Comparison of ENCODE assay signal across 22 cellular contexts in genomic region chr6:89842228-89842627, GRCh38. TPM values are rescaled to one million over a fixed set of nuclear protein-coding genes. Genes with fewer than 3 reads are reported as not detected.
DNase-seq lines count a peak whose midpoint lies in the region; ATAC-seq and TF ChIP-seq lines count a peak whose summit lies in the region.
"Had no signal": no experiment of that assay in that cellular context is flagged by ENCODE, and none has a peak within 500 bp of the region (broad histone marks: within the 10 kb centered on the region; RNA-seq: fewer than 3 reads in every experiment).

No MANE protein-coding gene starts in this region.

- POLR2A ChIA-PET in CD4-positive, alpha-beta T cell (lab: Charles Lee) = no interaction called here

- H3K27ac Mint-ChIP-seq in CD4-positive, alpha-beta T cell = peak overlapping the region; percentile 45
- H3K27ac Mint-ChIP-seq: activated B cell treated with CpG ODN at 0.5 μM for 24 hours; activated CD8-positive, alpha-beta T cell treated with anti-CD3 and anti-CD28 coated beads for 36 hours had no signal

- no peak for ATAC-seq in CD4-positive, alpha-beta T cell (ENCODE audit: poor library complexity)
- no peak for ATAC-seq in HG02588 (IDR thresholded peaks at IDR 0.05; ENCODE audit: unreplicated experiment)
- no peak for ATAC-seq in GM21576 (IDR thresholded peaks at IDR 0.05; ENCODE audit: unreplicated experiment)
- ATAC-seq in GM18858 (IDR thresholded peaks at IDR 0.05; ENCODE audit: unreplicated experiment) = no peak
- ATAC-seq: activated CD8-positive, alpha-beta T cell treated with anti-CD3 and anti-CD28 coated beads for 36 hours; right cardiac atrium had no signal

- CTCF ChIA-PET in CD4-positive, alpha-beta T cell (lab: Charles Lee) = no interaction called here

- no peak overlapping the region for H3K27ac ChIP-seq in CD4-positive, alpha-beta T cell (ENCODE audit: low read depth, low read length)
- H3K27ac ChIP-seq: esophagus squamous epithelium had no signal

- no peak overlapping the region for H3K4me3 Mint-ChIP-seq in CD4-positive, alpha-beta T cell
- H3K4me3 Mint-ChIP-seq: activated B cell treated with CpG ODN at 0.5 μM for 24 hours; activated CD8-positive, alpha-beta T cell treated with anti-CD3 and anti-CD28 coated beads for 36 hours had no signal

- no peaks in the 10 kb centered on the region for H3K9me3 ChIP-seq in CD4-positive, alpha-beta T cell (ENCODE audit: control insufficient read depth, low read length)
- H3K9me3 ChIP-seq: esophagus squamous epithelium had no signal

- H3K4me1 Mint-ChIP-seq in CD4-positive, alpha-beta T cell (ENCODE audit: low read depth) = peaks cover 46% of the 10 kb centered on the region

- peaks cover 39% of the 10 kb centered on the region for H3K36me3 Mint-ChIP-seq in CD4-positive, alpha-beta T cell (ENCODE audit: low read depth)

- no peaks in the 10 kb centered on the region for H3K9me3 Mint-ChIP-seq in CD4-positive, alpha-beta T cell
- H3K9me3 Mint-ChIP-seq: activated B cell treated with CpG ODN at 0.5 μM for 24 hours; activated CD8-positive, alpha-beta T cell treated with anti-CD3 and anti-CD28 coated beads for 36 hours had no signal

- DNase-seq in CD4-positive, alpha-beta T cell = no peak
- DNase-seq in HCEC 1CT (peak; percentile 37), amniotic epithelial cell (ENCODE audit: low read depth) (peak; percentile 17), myocyte (ENCODE audit: low read depth) (peak; percentile 45), foreskin melanocyte (no peak)
- DNase-seq: activated B cell treated with CpG ODN at 0.5 μM for 24 hours; activated CD8-positive, alpha-beta T cell treated with anti-CD3 and anti-CD28 coated beads for 36 hours; activated T-cell treated with anti-CD3 and anti-CD28 coated beads, Interleukin-2, amount 50 U/mL, for 48 hours; Calu3; caudate nucleus; esophagus squamous epithelium; H7; Kasumi-1; NCI-H1417 treated with DMSO at 0.1 percent for 48 hours; NCI-H226; right cardiac atrium; Right ventricle myocardium superior had no signal

- intact Hi-C loops in CD4-positive, alpha-beta T cell (cut with DNase I, micrococcal nuclease) = no loop called here

- no peaks in the 10 kb centered on the region for H3K27me3 Mint-ChIP-seq in CD4-positive, alpha-beta T cell
- H3K27me3 Mint-ChIP-seq: activated B cell treated with CpG ODN at 0.5 μM for 24 hours; activated CD8-positive, alpha-beta T cell treated with anti-CD3 and anti-CD28 coated beads for 36 hours had no signal

- no peak for TF ChIP-seq CTCF in CD4-positive, alpha-beta T cell (IDR thresholded peaks at IDR 0.05)

- H3K27me3 ChIP-seq in CD4-positive, alpha-beta T cell (ENCODE audit: control insufficient read depth, insufficient read depth, low read length) = no peaks in the 10 kb centered on the region
- H3K27me3 ChIP-seq: esophagus squamous epithelium had no signal

RNA-seq across cellular contexts. Expression of gene CASP8AP2, which starts 12.5 kb away (rescaled TPM):
- total RNA-seq in CD4-positive, alpha-beta T cell = 10 to 100 TPM; 17.3 to 20.0 TPM
- total RNA-seq in myocyte = 11.1 and 12.4 TPM in 2 replicates
- polyA plus RNA-seq in myocyte (2012) = 2.8 TPM

RNA-seq across cellular contexts. Expression of gene MDN1, which starts 22.6 kb away (rescaled TPM):
- 10 to 100 TPM; 40.3 to 40.4 TPM for total RNA-seq in CD4-positive, alpha-beta T cell
- 21.9 and 25.8 TPM in 2 replicates for total RNA-seq in myocyte
- polyA plus RNA-seq in myocyte (2012) = 12.4 TPM

RNA-seq across cellular contexts. Expression of gene GJA10, which starts 52.0 kb away (rescaled TPM):
- not detected for total RNA-seq in CD4-positive, alpha-beta T cell
- not detected in 2 replicates for total RNA-seq in myocyte
- polyA plus RNA-seq in myocyte (2012) = not detected
- total RNA-seq: activated B cell treated with CpG ODN at 0.5 μM for 24 hours; activated CD8-positive, alpha-beta T cell treated with anti-CD3 and anti-CD28 coated beads for 36 hours; Calu3; esophagus squamous epithelium; kidney epithelial cell; mesenteric fat pad; right cardiac atrium; Right ventricle myocardium superior had no signal
- polyA plus RNA-seq: right cardiac atrium had no signal

Comparison
In these comparisons a context has a peak if more than half of its experiments do, and no peak if none do; other contexts are left out.
1. DNase-seq: peak in HCEC 1CT (single experiment), amniotic epithelial cell (single experiment) and myocyte (single experiment); none in CD4-positive, alpha-beta T cell (0 of 10) and foreskin melanocyte (single experiment).